Comparison of ENCODE assay signal across 14 cellular contexts in the genomic region with DNA sequence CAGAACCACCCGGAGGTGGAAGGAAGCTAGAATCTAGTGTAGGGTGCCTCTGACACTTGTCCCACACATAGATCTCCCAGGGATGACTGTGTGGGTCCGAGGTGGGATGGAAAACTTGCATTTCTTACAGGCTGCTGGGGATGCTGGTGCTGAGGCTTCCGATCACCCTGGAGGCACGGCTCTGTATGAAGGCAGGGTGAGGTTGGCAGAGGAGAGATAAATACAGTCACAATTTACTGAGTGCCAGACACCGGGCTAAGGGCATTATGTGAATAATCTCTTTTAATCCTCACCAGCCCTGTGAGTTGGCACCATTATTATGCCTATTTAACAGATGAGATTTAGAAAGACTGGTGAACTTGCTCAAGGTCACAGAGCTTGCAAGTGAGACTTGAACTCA.
DNase-seq lines count a peak whose midpoint lies in the region; ATAC-seq and TF ChIP-seq lines count a peak whose summit lies in the region.
"Had no signal": no experiment of that assay in that cellular context is flagged by ENCODE, and none has a peak within 500 bp of the region (broad histone marks: within the 10 kb centered on the region; RNA-seq: fewer than 3 reads in every experiment).

No MANE protein-coding gene starts in this region.

- intact Hi-C loops in PC-9 (cut with micrococcal nuclease; ENCODE audit: unreplicated experiment) = loop anchor here (1.0 to 5.0 kb wide), 6 partner anchors 37 to 201 kb away; no protein-coding TSS in a partner anchor

- H4K12ac ChIP-seq in trophoblast cell (ENCODE audit: low read depth, low read length) = no peak overlapping the region

- ATAC-seq in GM19452 (IDR thresholded peaks at IDR 0.05; ENCODE audit: unreplicated experiment) (no peak), GM18868 (IDR thresholded peaks at IDR 0.05; ENCODE audit: unreplicated experiment) (no peak)

- CTCF ChIA-PET in PC-9 (lab: Charles Lee) = no interaction called here

- DNase-seq in PC-9 = no peak
- no peak for DNase-seq in trophoblast cell
- no peak for DNase-seq in activated CD8-positive, alpha-beta memory T cell treated with anti-CD3 and anti-CD28 coated beads, Interleukin-2, amount 50 U/mL, for 4 hours
- no peak for DNase-seq in middle frontal gyrus (ENCODE audit: extremely low spot score, low spot score)
- DNase-seq: activated CD4-positive, alpha-beta T cell treated with anti-CD3 and anti-CD28 coated beads, Interleukin-2, amount 10 ng/mL, durations not matched to agents 7 days and 5 days; activated T-cell treated with anti-CD3 and anti-CD28 coated beads, Interleukin-2, amount 50 U/mL, for 1 hour; CD8-positive, alpha-beta memory T cell; T-helper 9 cell had no signal

- H3K4ac ChIP-seq in trophoblast cell (ENCODE audit: low read depth, low read length) = peak overlapping the region; percentile 6

- H3K4me1 ChIP-seq in BLaER1 (peaks cover 34% of the 10 kb centered on the region), PC-9 (replicated peaks; ENCODE audit: insufficient read depth) (peaks cover 32% of the 10 kb centered on the region), duodenal mucosa (ENCODE audit: control insufficient read depth in 1 of 2, insufficient read depth in 2 of 2, low read length in 2 of 2) (peaks cover 30 to 35% of the 10 kb centered on the region in 2 donors), trophoblast cell (ENCODE audit: control insufficient read depth in 1 of 2, insufficient read depth in 2 of 2, low read length in 2 of 2) (peaks cover 11 to 17% of the 10 kb centered on the region in 2 experiments)
- H3K4me1 ChIP-seq: SJCRH30 had no signal

- peak overlapping the region; percentile 24 for H3K14ac ChIP-seq in trophoblast cell (ENCODE audit: low read length)

- H3K9ac ChIP-seq in BLaER1 (no peak overlapping the region), duodenal mucosa (ENCODE audit: low read depth in 1 of 2, low read length in 2 of 2) (peak overlapping the region; percentile 28 to 63), trophoblast cell (ENCODE audit: low read length) (no peak overlapping the region)

- H3K27me3 ChIP-seq in BLaER1 (no peaks in the 10 kb centered on the region), PC-9 (ENCODE audit: insufficient read depth, low read depth) (no peaks in the 10 kb centered on the region), duodenal mucosa (ENCODE audit: control insufficient read depth in 1 of 2, insufficient read depth in 2 of 2, low read length in 2 of 2) (no peaks in the 10 kb centered on the region), trophoblast cell (ENCODE audit: insufficient read depth, low read length) (no peaks in the 10 kb centered on the region)
- H3K27me3 ChIP-seq: ovary, SJCRH30 had no signal

- H3K79me1 ChIP-seq in trophoblast cell (ENCODE audit: low read length) = peaks cover 15% of the 10 kb centered on the region

- TSS peak; percentile 78 for BruUV-seq in PC-9 (replicated peaks; lab: Mats Ljungman, UMichigan)

- H3K27ac ChIP-seq in BLaER1 = no peak overlapping the region
- H3K27ac ChIP-seq in PC-9 = peak overlapping the region; percentile 96
- peak overlapping the region; percentile 37 for H3K27ac ChIP-seq in duodenal mucosa (ENCODE audit: low read depth, low read length)
- H3K27ac ChIP-seq in trophoblast cell (ENCODE audit: low read depth, low read length) = peak overlapping the region; percentile 61
- H3K27ac ChIP-seq: SJCRH30 had no signal

- no peak for TF ChIP-seq CTCF in PC-9 (conservative IDR thresholded peaks at IDR 0.05)

- WGBS in trophoblast cell (ENCODE audit: extremely low coverage, insufficient coverage, insufficient read length) = no CpG with 5 or more reads among the region's 5 CpGs

- H3K4me2 ChIP-seq in BLaER1 (peak overlapping the region; percentile 88), PC-9 (peak overlapping the region; percentile 80), trophoblast cell (ENCODE audit: low read length) (no peak overlapping the region)

- H3K36me3 ChIP-seq in BLaER1 (no peaks in the 10 kb centered on the region), PC-9 (ENCODE audit: low read depth) (no peaks in the 10 kb centered on the region), duodenal mucosa (ENCODE audit: control insufficient read depth in 1 of 2, insufficient read depth in 2 of 2, low read length in 2 of 2) (no peaks in the 10 kb centered on the region), trophoblast cell (ENCODE audit: control insufficient read depth in 1 of 2, insufficient read depth in 2 of 2, low read length in 2 of 2) (no peaks in the 10 kb centered on the region)
- H3K36me3 ChIP-seq: ovary, SJCRH30 had no signal

- no peak overlapping the region for H2BK12ac ChIP-seq in trophoblast cell (ENCODE audit: low read length)

- peaks cover 31% of the 10 kb centered on the region for H3F3A ChIP-seq in PC-9 (ENCODE audit: insufficient read depth, low read depth)

- POLR2A ChIA-PET in PC-9 (lab: Charles Lee; ENCODE audit: unreplicated experiment) = interaction anchor here (0.6 kb wide), 1 partner anchor 140 kb away, joined by 3 read pairs; no protein-coding TSS in a partner anchor

- H4K91ac ChIP-seq in trophoblast cell (ENCODE audit: low read depth, low read length) = peak overlapping the region; percentile 39

- no peak overlapping the region for H2AK5ac ChIP-seq in trophoblast cell (ENCODE audit: low read length)

- H2BK5ac ChIP-seq in trophoblast cell (ENCODE audit: low read depth, low read length, poor library complexity) = peak overlapping the region; percentile 26

- no peak overlapping the region for H3K23ac ChIP-seq in trophoblast cell (ENCODE audit: low read length)

- no peak overlapping the region for H4K8ac ChIP-seq in trophoblast cell (ENCODE audit: low read depth, low read length)

- H4K20me1 ChIP-seq in BLaER1 = no peaks in the 10 kb centered on the region
- no peaks in the 10 kb centered on the region for H4K20me1 ChIP-seq in PC-9 (ENCODE audit: insufficient read depth)

- H2AFZ ChIP-seq in PC-9 (no peak overlapping the region), trophoblast cell (ENCODE audit: insufficient read depth, low read length, poor library complexity) (no peak overlapping the region)

- H2BK120ac ChIP-seq in trophoblast cell (ENCODE audit: insufficient read depth, low read length, poor library complexity) = peak overlapping the region; percentile 46

- no peak overlapping the region for H3K18ac ChIP-seq in trophoblast cell (ENCODE audit: low read length)

- H3K9me3 ChIP-seq in BLaER1 (no peaks in the 10 kb centered on the region), PC-9 (ENCODE audit: insufficient read depth, low read depth) (no peaks in the 10 kb centered on the region), duodenal mucosa (ENCODE audit: control insufficient read depth in 1 of 2, low read length in 2 of 2) (no peaks in the 10 kb centered on the region), trophoblast cell (ENCODE audit: insufficient read depth, low read depth, low read length) (no peaks in the 10 kb centered on the region)
- H3K9me3 ChIP-seq: ovary, SJCRH30 had no signal

- H3K9me2 ChIP-seq in PC-9 (ENCODE audit: insufficient read depth) = no peaks in the 10 kb centered on the region

- H3K4me3 ChIP-seq in BLaER1 (no peak overlapping the region), PC-9 (no peak overlapping the region), duodenal mucosa (ENCODE audit: low read depth in 1 of 2, low read length in 2 of 2) (peak overlapping the region; percentile 58 to 64), trophoblast cell (ENCODE audit: low read depth, low read length) (no peak overlapping the region)
- H3K4me3 ChIP-seq: ovary, SJCRH30 had no signal

- no peaks in the 10 kb centered on the region for H3K79me2 ChIP-seq in PC-9 (ENCODE audit: low read depth)
- H3K79me2 ChIP-seq in trophoblast cell (ENCODE audit: control insufficient read depth, insufficient read depth, low read length, poor library complexity) = no peaks in the 10 kb centered on the region

Comparison
In these comparisons a context has a peak if more than half of its experiments do, and no peak if none do; other contexts are left out.
1. H3K4me3 ChIP-seq: peak in duodenal mucosa (2 of 2); none in BLaER1 (single experiment), PC-9 (single experiment) and trophoblast cell (single experiment).
2. H3K9ac ChIP-seq: peak in duodenal mucosa (2 of 2); none in BLaER1 (single experiment) and trophoblast cell (single experiment).